Comparison of ENCODE assay signal across 10 cellular contexts in the genomic region with DNA sequence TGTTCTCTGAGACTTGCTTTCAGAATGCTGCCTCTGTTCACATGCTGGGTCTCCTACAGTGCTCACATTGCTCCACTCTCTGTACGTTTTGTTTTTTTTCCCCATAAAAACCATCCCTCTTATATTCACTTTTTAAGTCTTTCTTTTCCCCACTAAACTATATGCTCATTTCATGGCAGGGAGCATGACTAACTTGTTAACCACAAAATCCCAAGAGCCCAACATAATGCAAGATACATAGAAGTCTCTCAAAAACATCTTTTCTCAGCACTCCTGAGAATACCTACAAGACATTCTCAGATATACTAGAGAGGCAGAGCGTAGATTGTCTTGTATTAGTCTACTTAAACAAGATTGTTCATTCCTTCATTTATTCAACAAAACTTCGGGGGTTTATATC.
DNase-seq lines count a peak whose midpoint lies in the region; ATAC-seq and TF ChIP-seq lines count a peak whose summit lies in the region.
"Had no signal": no experiment of that assay in that cellular context is flagged by ENCODE, and none has a peak within 500 bp of the region (broad histone marks: within the 10 kb centered on the region; RNA-seq: fewer than 3 reads in every experiment).

No MANE protein-coding gene starts in this region.

- peak overlapping the region in 3 of 4 donors; percentile 18 to 67 (median 21) for H3K27ac ChIP-seq in tibial nerve
- H3K27ac ChIP-seq in Karpas-422 (ENCODE audit: low read length) = no peak overlapping the region
- H3K27ac ChIP-seq in heart left ventricle = no peak overlapping the region

- H3K4me3 Mint-ChIP-seq in activated naive CD4-positive, alpha-beta T cell treated with anti-CD3 and anti-CD28 coated beads, Interleukin-2, amount 50 U/mL, for 24 hours = peak overlapping the region; percentile 24

- WGBS in tibial nerve, 2 donors = 59 to 67% methylated on average over 3 of the region's 3 CpGs
- 79 to 87% (median 81%) methylated on average over 3 of the region's 3 CpGs for WGBS in heart left ventricle, 4 donors

- H3K9me2 ChIP-seq in Karpas-422 (replicated peaks; ENCODE audit: insufficient read depth, low read length) = no peaks in the 10 kb centered on the region
- H3K9me2 ChIP-seq: SK-N-SH had no signal

- TF ChIP-seq CTCF in astrocyte of the spinal cord (IDR thresholded peaks at IDR 0.05; ENCODE audit: low read depth, low read length) (no peak), tibial nerve (IDR thresholded peaks at IDR 0.05) (no peak), heart left ventricle (IDR thresholded peaks at IDR 0.05) (no peak)

- no peak for TF ChIP-seq EP300 in tibial nerve (IDR thresholded peaks at IDR 0.05)

- no peaks in the 10 kb centered on the region for H3K36me3 Mint-ChIP-seq in activated naive CD4-positive, alpha-beta T cell treated with anti-CD3 and anti-CD28 coated beads, Interleukin-2, amount 50 U/mL, for 24 hours

- H3K4me1 Mint-ChIP-seq in activated naive CD4-positive, alpha-beta T cell treated with anti-CD3 and anti-CD28 coated beads, Interleukin-2, amount 50 U/mL, for 24 hours = peaks cover 54% of the 10 kb centered on the region

- no peak for TF ChIP-seq POLR2A in tibial nerve (IDR thresholded peaks at IDR 0.05)
- TF ChIP-seq POLR2A in heart left ventricle (IDR thresholded peaks at IDR 0.05) = no peak

- no peak overlapping the region for H3K9ac ChIP-seq in Karpas-422 (ENCODE audit: low read length)
- H3K9ac ChIP-seq: SK-N-SH had no signal

- ATAC-seq in HG03103 (IDR thresholded peaks at IDR 0.05; ENCODE audit: low read depth, unreplicated experiment) = peak; percentile 4
- ATAC-seq in heart left ventricle = no peak

- no peaks in the 10 kb centered on the region for H3K9me3 Mint-ChIP-seq in activated naive CD4-positive, alpha-beta T cell treated with anti-CD3 and anti-CD28 coated beads, Interleukin-2, amount 50 U/mL, for 24 hours

- H3K36me3 ChIP-seq in tibial nerve (no peaks in the 10 kb centered on the region), Karpas-422 (ENCODE audit: insufficient read depth, low read length) (no peaks in the 10 kb centered on the region), heart left ventricle (no peaks in the 10 kb centered on the region)

- no peak overlapping the region for H3K4me2 ChIP-seq in Karpas-422 (ENCODE audit: low read depth, low read length, poor library complexity, severe bottlenecking)
- H3K4me2 ChIP-seq: SK-N-SH had no signal

- DNase-seq in activated naive CD4-positive, alpha-beta T cell treated with anti-CD3 and anti-CD28 coated beads, Interleukin-2, amount 50 U/mL, for 16 hours = no peak
- DNase-seq in astrocyte of the spinal cord (ENCODE audit: low read depth, low spot score) (peak; percentile 52), tibial nerve (ENCODE audit: low spot score in 2 of 2) (no peak), Karpas-422 (no peak), heart left ventricle (no peak), NCI-H774 (lab: John Stamatoyannopoulos, UW) (no peak)
- DNase-seq: NCI-H1436, SK-N-SH had no signal

- in situ Hi-C loops in astrocyte of the spinal cord (cut with HindIII; ENCODE audit: low sequenced_read_pairs) = loop anchor here (10.0 kb wide), 1 partner anchor 651 kb away; the partner anchor contains the start of gene SRSF8

- H3K4me3 ChIP-seq in astrocyte of the spinal cord (ENCODE audit: low read depth, low read length) (no peak overlapping the region), tibial nerve (no peak overlapping the region), Karpas-422 (ENCODE audit: low read length) (no peak overlapping the region), heart left ventricle (no peak overlapping the region)

- H3K9me3 ChIP-seq in tibial nerve (no peaks in the 10 kb centered on the region), Karpas-422 (ENCODE audit: low read length) (no peaks in the 10 kb centered on the region), heart left ventricle (no peaks in the 10 kb centered on the region)
- H3K9me3 ChIP-seq: SK-N-SH had no signal

- no peaks in the 10 kb centered on the region for H4K20me1 ChIP-seq in Karpas-422 (ENCODE audit: insufficient read depth, low read depth, low read length)

- peaks cover 0 to 19% (median 3%) of the 10 kb centered on the region in 4 donors for H3K4me1 ChIP-seq in tibial nerve
- H3K4me1 ChIP-seq in Karpas-422 (ENCODE audit: low read length) = no peaks in the 10 kb centered on the region
- no peaks in the 10 kb centered on the region for H3K4me1 ChIP-seq in heart left ventricle

- H3K79me2 ChIP-seq in Karpas-422 (ENCODE audit: low read length) = no peaks in the 10 kb centered on the region

- H3K27me3 ChIP-seq in tibial nerve = no peaks in the 10 kb centered on the region
- no peaks in the 10 kb centered on the region for H3K27me3 ChIP-seq in Karpas-422 (ENCODE audit: low read length)
- no peaks in the 10 kb centered on the region for H3K27me3 ChIP-seq in heart left ventricle

- peaks cover 1% of the 10 kb centered on the region for H3K27me3 Mint-ChIP-seq in activated naive CD4-positive, alpha-beta T cell treated with anti-CD3 and anti-CD28 coated beads, Interleukin-2, amount 50 U/mL, for 24 hours

- peak overlapping the region; percentile 88 for H3K27ac Mint-ChIP-seq in activated naive CD4-positive, alpha-beta T cell treated with anti-CD3 and anti-CD28 coated beads, Interleukin-2, amount 50 U/mL, for 24 hours

- intact Hi-C loops in heart left ventricle (cut with DNase I) = no loop called here

- no peak overlapping the region for H2AFZ ChIP-seq in Karpas-422 (ENCODE audit: low read length)

Comparison
In these comparisons a context has a peak if more than half of its experiments do, and no peak if none do; other contexts are left out.
1. H3K27ac ChIP-seq: peak in tibial nerve (3 of 4); none in Karpas-422 (single experiment) and heart left ventricle (0 of 12).